2 cellular contexts compared by ENCODE assay signal in genomic region chr22:36453855-36454378, GRCh38.
TF ChIP-seq lines count a peak whose summit lies in the region.

No MANE protein-coding gene starts in this region.

TF ChIP-seq in HepG2, 621 proteins besides CTCF, POLR2A, EP300 and RAD21:
- TF ChIP-seq ZNF557 (CRISPR knock-in tag; IDR thresholded peaks at IDR 0.05) (no peak), SMAD9 (CRISPR knock-in tag; IDR thresholded peaks at IDR 0.05) (no peak), TFDP1 (CRISPR knock-in tag; IDR thresholded peaks at IDR 0.05; ENCODE audit: borderline replicate concordance) (no peak), ZNF282 (IDR thresholded peaks at IDR 0.05; ENCODE audit: partially characterized antibody) (no peak), NFRKB (IDR thresholded peaks at IDR 0.05) (no peak), HMGXB4 (CRISPR knock-in tag; IDR thresholded peaks at IDR 0.05; ENCODE audit: borderline replicate concordance in 1 of 2, low read depth in 1 of 2) (no peak), MYNN (CRISPR knock-in tag; IDR thresholded peaks at IDR 0.05; ENCODE audit: low read depth) (no peak)
- TF ChIP-seq, protein P1, sequence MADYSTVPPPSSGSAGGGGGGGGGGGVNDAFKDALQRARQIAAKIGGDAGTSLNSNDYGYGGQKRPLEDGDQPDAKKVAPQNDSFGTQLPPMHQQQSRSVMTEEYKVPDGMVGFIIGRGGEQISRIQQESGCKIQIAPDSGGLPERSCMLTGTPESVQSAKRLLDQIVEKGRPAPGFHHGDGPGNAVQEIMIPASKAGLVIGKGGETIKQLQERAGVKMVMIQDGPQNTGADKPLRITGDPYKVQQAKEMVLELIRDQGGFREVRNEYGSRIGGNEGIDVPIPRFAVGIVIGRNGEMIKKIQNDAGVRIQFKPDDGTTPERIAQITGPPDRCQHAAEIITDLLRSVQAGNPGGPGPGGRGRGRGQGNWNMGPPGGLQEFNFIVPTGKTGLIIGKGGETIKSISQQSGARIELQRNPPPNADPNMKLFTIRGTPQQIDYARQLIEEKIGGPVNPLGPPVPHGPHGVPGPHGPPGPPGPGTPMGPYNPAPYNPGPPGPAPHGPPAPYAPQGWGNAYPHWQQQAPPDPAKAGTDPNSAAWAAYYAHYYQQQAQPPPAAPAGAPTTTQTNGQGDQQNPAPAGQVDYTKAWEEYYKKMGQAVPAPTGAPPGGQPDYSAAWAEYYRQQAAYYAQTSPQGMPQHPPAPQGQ (CRISPR knock-in tag; IDR thresholded peaks at IDR 0.05; ENCODE audit: borderline replicate concordance): no peak

TF ChIP-seq in SK-N-SH, 30 proteins besides CTCF, POLR2A, EP300 and RAD21:
- TF ChIP-seq CHD2 (IDR thresholded peaks at IDR 0.05; ENCODE audit: low read length, partially characterized antibody) (no peak), TAF1 (IDR thresholded peaks at IDR 0.05; ENCODE audit: borderline replicate concordance, low read depth, low read length) (no peak), POLR2AphosphoS5 (IDR thresholded peaks at IDR 0.05; ENCODE audit: low read depth, low read length) (no peak), NRF1 (IDR thresholded peaks at IDR 0.05; ENCODE audit: low read depth, low read length) (no peak), FOSL2 (IDR thresholded peaks at IDR 0.05; ENCODE audit: borderline replicate concordance, low read depth) (no peak), EZH2phosphoT487 (IDR thresholded peaks at IDR 0.05; ENCODE audit: borderline replicate concordance, low read depth) (no peak), ELF1 (IDR thresholded peaks at IDR 0.05) (no peak), USF1 (IDR thresholded peaks at IDR 0.05; ENCODE audit: borderline replicate concordance, low read depth) (no peak), TEAD4 (IDR thresholded peaks at IDR 0.05; ENCODE audit: borderline replicate concordance, insufficient read depth) (no peak)
